In the genomic region with DNA sequence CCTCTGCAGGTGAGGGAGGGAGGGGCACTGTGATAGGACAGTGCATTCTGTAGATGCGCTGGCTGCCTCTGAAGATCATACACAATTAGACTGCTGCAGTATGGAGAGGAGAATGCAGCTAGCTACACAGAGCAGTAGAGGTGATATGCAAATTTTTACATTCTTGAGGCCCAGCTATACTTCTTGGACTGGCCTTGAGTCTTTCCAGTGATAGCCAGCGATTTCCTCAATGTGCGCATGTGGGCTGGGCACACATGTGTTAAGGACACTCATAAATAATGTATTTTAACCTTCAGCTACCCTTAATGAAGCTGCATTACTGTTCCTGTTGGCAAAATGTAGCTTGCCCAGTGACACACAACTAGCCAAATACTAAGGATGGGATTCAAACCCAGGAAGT, we compare ENCODE assay signal across 1 cellular context.
TF ChIP-seq lines count a peak whose summit lies in the region.

No MANE protein-coding gene starts in this region.

TF ChIP-seq in GM12878, 131 proteins besides CTCF, POLR2A, EP300 and RAD21:
- TF ChIP-seq RCOR1 (conservative IDR thresholded peaks at IDR 0.05; ENCODE audit: low read depth, low read length) (no peak), POU2F2 (IDR thresholded peaks at IDR 0.05; ENCODE audit: borderline replicate concordance, low read depth, low read length) (0 out of 3 replicates have a peak, but pooled peaks have one; percentile 11)
